22 cellular contexts compared by ENCODE assay signal in the genomic region with DNA sequence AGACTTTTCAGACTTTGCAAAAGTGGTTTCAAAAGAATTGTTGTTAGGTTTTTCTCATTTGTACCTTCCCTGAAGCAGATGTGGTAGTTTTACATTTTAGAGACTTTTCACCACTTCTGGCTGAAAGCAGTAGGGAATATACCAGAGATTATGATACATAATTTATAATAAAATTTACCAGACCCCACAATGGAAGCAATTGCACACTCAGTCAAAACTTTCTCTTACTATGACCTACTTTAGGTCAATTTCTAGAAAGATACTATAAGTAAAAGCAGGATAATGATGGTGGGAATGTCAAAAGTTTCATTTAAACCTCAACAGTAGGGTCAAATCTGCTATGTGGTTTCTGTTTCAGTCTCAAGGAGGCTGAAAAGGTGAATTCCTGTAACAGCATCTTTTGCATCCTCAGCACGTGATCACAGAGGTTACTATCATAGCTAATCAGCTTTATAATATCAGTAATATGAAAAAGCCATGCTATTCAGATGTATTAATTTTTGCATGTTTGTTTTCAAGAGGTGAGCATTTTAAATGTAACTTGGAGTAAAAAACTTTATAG. TPM values are rescaled to one million over a fixed set of nuclear protein-coding genes. Genes with fewer than 3 reads are reported as not detected.
DNase-seq lines count a peak whose midpoint lies in the region; ATAC-seq and TF ChIP-seq lines count a peak whose summit lies in the region.
"Had no signal": no experiment of that assay in that cellular context is flagged by ENCODE, and none has a peak within 500 bp of the region (broad histone marks: within the 10 kb centered on the region; RNA-seq: fewer than 3 reads in every experiment).

No MANE protein-coding gene starts in this region.

- ATAC-seq in GM19395 (IDR thresholded peaks at IDR 0.05; ENCODE audit: unreplicated experiment) (peak; percentile 83), HG02763 (IDR thresholded peaks at IDR 0.05; ENCODE audit: unreplicated experiment) (peak; percentile 47), HG03432 (IDR thresholded peaks at IDR 0.05; ENCODE audit: unreplicated experiment) (peak; percentile 71)

- in situ Hi-C loops in GM13977 (cut with MboI; ENCODE audit: low pct_unique_long_range_greater_than_20kb, low sequenced_read_pairs, unreplicated experiment): no loop called here

- no peaks in the 10 kb centered on the region for H3F3A ChIP-seq in smooth muscle cell (ENCODE audit: low read depth)

- H3K4me3 Mint-ChIP-seq in endodermal cell: no peak overlapping the region
- H3K4me3 Mint-ChIP-seq: CD14-positive monocyte; stimulated activated naive CD8-positive, alpha-beta T cell treated with anti-CD3 and anti-CD28 coated beads, Interleukin-15, Interleukin-2, amounts not matched to agents 100 ng/mL and 50 ng/mL, for 24 hours had no signal

- WGBS in endodermal cell (ENCODE audit: insufficient coverage in 1 of 2, insufficient read length in 1 of 2), 2 experiments: 88% methylated on average over 1 of the region's 1 CpG; no CpG with 5 or more reads in 1 of the 2 experiments
- 100% methylated on average over 1 of the region's 1 CpG for WGBS in smooth muscle cell (ENCODE audit: low lambda C conversion rate)

- H3K4me2 ChIP-seq in smooth muscle cell: no peak overlapping the region
- H3K4me2 ChIP-seq: PC-9 had no signal

- H3K36me3 ChIP-seq in endodermal cell (ENCODE audit: control insufficient read depth, insufficient read depth, low read length) (peaks cover 72% of the 10 kb centered on the region), smooth muscle cell (ENCODE audit: low read depth) (no peaks in the 10 kb centered on the region)

- intact Hi-C loops in dorsolateral prefrontal cortex (cut with DNase I): no loop called here

- H3K4me3 ChIP-seq in dorsolateral prefrontal cortex (no peak overlapping the region), endodermal cell (ENCODE audit: low read length) (no peak overlapping the region), smooth muscle cell (no peak overlapping the region)
- H3K4me3 ChIP-seq: cardiac muscle cell, esophagus muscularis mucosa, left ventricle myocardium inferior, PC-9, SJCRH30, upper lobe of left lung had no signal

- peaks cover 4% of the 10 kb centered on the region for H4K20me1 ChIP-seq in smooth muscle cell (ENCODE audit: low read depth)

- peaks cover 66% of the 10 kb centered on the region for H3K36me3 Mint-ChIP-seq in endodermal cell (ENCODE audit: low read depth)

- H2AFZ ChIP-seq in smooth muscle cell (ENCODE audit: low read depth): no peak overlapping the region
- H2AFZ ChIP-seq: PC-9 had no signal

- H3K4me1 ChIP-seq in endodermal cell (ENCODE audit: control insufficient read depth, insufficient read depth, low read length): no peaks in the 10 kb centered on the region
- no peaks in the 10 kb centered on the region for H3K4me1 ChIP-seq in smooth muscle cell (ENCODE audit: low read depth)
- H3K4me1 ChIP-seq: esophagus muscularis mucosa, left ventricle myocardium inferior, SJCRH30, upper lobe of left lung had no signal

- H3K27ac ChIP-seq in dorsolateral prefrontal cortex: no peak overlapping the region
- H3K27ac ChIP-seq in endodermal cell (ENCODE audit: low read depth, low read length): no peak overlapping the region
- no peak overlapping the region for H3K27ac ChIP-seq in smooth muscle cell (ENCODE audit: low read depth)
- H3K27ac ChIP-seq: cardiac muscle cell, esophagus muscularis mucosa, left ventricle myocardium inferior, PC-9, SJCRH30, upper lobe of left lung had no signal

- no peaks in the 10 kb centered on the region for H3K27me3 Mint-ChIP-seq in endodermal cell (ENCODE audit: insufficient read depth)
- H3K27me3 Mint-ChIP-seq: stimulated activated naive CD8-positive, alpha-beta T cell treated with anti-CD3 and anti-CD28 coated beads, Interleukin-15, Interleukin-2, amounts not matched to agents 100 ng/mL and 50 ng/mL, for 24 hours had no signal

- peak; percentile 23 for DNase-seq in GM13977 (ENCODE audit: low spot score)
- DNase-seq in GDM1 (lab: John Stamatoyannopoulos, UW): no peak
- no peak for DNase-seq in dorsolateral prefrontal cortex
- DNase-seq in endodermal cell: no peak
- DNase-seq in smooth muscle cell (lab: John Stamatoyannopoulos, UW; ENCODE audit: unreplicated experiment): no peak
- DNase-seq: activated CD4-positive, CD25-positive, alpha-beta regulatory T cell; left ventricle myocardium inferior; MV-4-11; NCI-H2029 treated with DMSO at 0.1 percent for 48 hours; NCI-H510A treated with DMSO at 0.1 percent for 48 hours; PC-9; retina; SJCRH30; T-helper 2 cell; upper lobe of left lung had no signal

- no peak overlapping the region for H3K9ac ChIP-seq in endodermal cell (ENCODE audit: extremely low read depth, low read length, poor library complexity, severe bottlenecking)
- no peak overlapping the region for H3K9ac ChIP-seq in smooth muscle cell (ENCODE audit: low read depth)

- TF ChIP-seq CTCF in GM13977 (IDR thresholded peaks at IDR 0.05; ENCODE audit: extremely low read depth, insufficient read depth, missing control alignments) (no peak), dorsolateral prefrontal cortex (IDR thresholded peaks at IDR 0.05 in 54 of 56, conservative IDR thresholded peaks at IDR 0.05 in 2 of 56; ENCODE audit: low read depth in 1 of 56, partially characterized antibody in 56 of 56) (no peak), endodermal cell (conservative IDR thresholded peaks at IDR 0.05) (no peak), smooth muscle cell (IDR thresholded peaks at IDR 0.05; ENCODE audit: borderline replicate concordance, insufficient read depth, poor library complexity, severe bottlenecking) (no peak)

- H3K79me2 ChIP-seq in smooth muscle cell (ENCODE audit: low read depth): no peaks in the 10 kb centered on the region

- H3K27me3 ChIP-seq in dorsolateral prefrontal cortex: no peaks in the 10 kb centered on the region
- no peaks in the 10 kb centered on the region for H3K27me3 ChIP-seq in endodermal cell (ENCODE audit: control insufficient read depth, insufficient read depth, low read length, poor library complexity, severe bottlenecking)
- no peaks in the 10 kb centered on the region for H3K27me3 ChIP-seq in smooth muscle cell (ENCODE audit: low read depth)
- H3K27me3 ChIP-seq: cardiac muscle cell, esophagus muscularis mucosa, SJCRH30, upper lobe of left lung had no signal

- peaks cover 7% of the 10 kb centered on the region for H3K9me3 ChIP-seq in endodermal cell (ENCODE audit: control insufficient read depth, low read length)
- H3K9me3 ChIP-seq in smooth muscle cell (replicated peaks; ENCODE audit: low read depth): no peaks in the 10 kb centered on the region
- H3K9me3 ChIP-seq: esophagus muscularis mucosa, left ventricle myocardium inferior, SJCRH30, upper lobe of left lung had no signal

- peaks cover 5% of the 10 kb centered on the region for H3K9me3 Mint-ChIP-seq in endodermal cell

- no peak overlapping the region for H3K27ac Mint-ChIP-seq in endodermal cell
- H3K27ac Mint-ChIP-seq: stimulated activated naive CD8-positive, alpha-beta T cell treated with anti-CD3 and anti-CD28 coated beads, Interleukin-15, Interleukin-2, amounts not matched to agents 100 ng/mL and 50 ng/mL, for 24 hours had no signal

- H3K4me1 Mint-ChIP-seq in endodermal cell: no peaks in the 10 kb centered on the region
- H3K4me1 Mint-ChIP-seq: CD14-positive monocyte had no signal

RNA-seq across cellular contexts. Expression of a gene that starts 26.9 kb away (rescaled TPM):
- total RNA-seq in dorsolateral prefrontal cortex (100 to 1,000 TPM in 2 of 120 experiments, 10 to 100 TPM in 118; 48.8 to 105 (median 68.6) TPM), endodermal cell (10 to 100 TPM; 60.2 to 67.2 TPM), smooth muscle cell (19.5 and 19.6 TPM in 2 replicates)
- polyA plus RNA-seq in endodermal cell (2013, experiment 1 of 2): 57.6 TPM
- 59.6 TPM for polyA plus RNA-seq in endodermal cell (2013, experiment 2 of 2)
- 24.0 and 24.7 TPM in 2 replicates for polyA plus RNA-seq in smooth muscle cell
